26 cellular contexts compared by ENCODE assay signal in genomic region chr20:1496930-1497329, GRCh38. TPM values are rescaled to one million over a fixed set of nuclear protein-coding genes. Genes with fewer than 3 reads are reported as not detected.
DNase-seq lines count a peak whose midpoint lies in the region; ATAC-seq, FAIRE-seq and TF ChIP-seq lines count a peak whose summit lies in the region.
"Had no signal": no experiment of that assay in that cellular context is flagged by ENCODE, and none has a peak within 500 bp of the region (broad histone marks: within the 10 kb centered on the region; RNA-seq: fewer than 3 reads in every experiment).

No MANE protein-coding gene starts in this region.

- DNase-seq in SK-N-SH (no peak), A549 (ENCODE audit: low read depth in 1 of 2, low spot score in 1 of 2) (no peak), K562 (ENCODE audit: extremely low read depth in 1 of 4, low spot score in 3 of 4) (no peak), SKM-1 treated with dmso at 0.1 percent for 144 hours (lab: John Stamatoyannopoulos, UW; ENCODE audit: unreplicated experiment) (no peak), H4 (ENCODE audit: low spot score) (no peak)
- DNase-seq: ACHN; AML-193; BE2C; CD4-positive, alpha-beta T cell; CD8-positive, alpha-beta memory T cell; DMS 273 treated with DMSO at 0.1 percent for 48 hours; DMS79; EL; GDM1; GOT3; H7; HCEC 1CT; HFFc6 had no signal

- CTCF ChIA-PET in SK-N-SH (lab: Yijun Ruan, JAX) (interaction anchor here (0.6 kb wide), 1 partner anchor 53 kb away, joined by 3 read pairs; no protein-coding TSS in a partner anchor), A549 (lab: Yijun Ruan, JAX) (interaction anchor here (0.6 to 4.8 kb wide), 8 partner anchors 9 to 253 kb away, joined by 3 to 32 read pairs (median 4); partner anchors contain the start of gene NSFL1C), HEK293 (lab: Yijun Ruan, JAX) (interaction anchor here (0.5 to 0.6 kb wide), 2 partner anchors 17 to 30 kb away, joined by 3 read pairs; partner anchors contain the start of gene NSFL1C), K562 (lab: Yijun Ruan, JAX; ENCODE audit: low intra/inter-chr PET ratio) (interaction anchor here (0.6 kb wide), 1 partner anchor 172 kb away, joined by 4 read pairs; no protein-coding TSS in a partner anchor)

- no peaks in the 10 kb centered on the region for H3F3A ChIP-seq in SK-N-SH (replicated peaks; ENCODE audit: insufficient read depth)

- TF ChIP-seq RAD21 in SK-N-SH (IDR thresholded peaks at IDR 0.05; ENCODE audit: low read length): no peak
- TF ChIP-seq RAD21 in A549 (conservative IDR thresholded peaks at IDR 0.05 in 1 of 2, IDR thresholded peaks at IDR 0.05 in 1 of 2): no peak
- no peak for TF ChIP-seq RAD21 in K562 (CRISPR knock-in tag; conservative IDR thresholded peaks at IDR 0.05 in 1 of 2, IDR thresholded peaks at IDR 0.05 in 1 of 2)

- no peak overlapping the region for H3K4me3 ChIP-seq in SK-N-SH (ENCODE audit: low read depth in 2 of 2, low read length in 1 of 2)
- H3K4me3 ChIP-seq in A549: no peak overlapping the region
- no peak overlapping the region for H3K4me3 ChIP-seq in HEK293 (ENCODE audit: low read depth, low read length)
- no peak overlapping the region for H3K4me3 ChIP-seq in K562
- H3K4me3 ChIP-seq: BLaER1 treated with 17β-estradiol and CSF1 and Interleukin-3, amounts not matched to agents 10 nM and 100 nM had no signal

- H3K9me1 ChIP-seq in K562 (ENCODE audit: control insufficient read depth, insufficient read depth, low read length): no peaks in the 10 kb centered on the region

- TF ChIP-seq POLR2A in A549 (IDR thresholded peaks at IDR 0.05; ENCODE audit: low read length): no peak
- TF ChIP-seq POLR2A in K562 (conservative IDR thresholded peaks at IDR 0.05): no peak

- peaks cover 22% of the 10 kb centered on the region; the same call in 1 of the 2 replicates for H3K27me3 ChIP-seq in SK-N-SH (ENCODE audit: insufficient read depth)
- no peaks in the 10 kb centered on the region for H3K27me3 ChIP-seq in K562 (ENCODE audit: control insufficient read depth in 2 of 2, insufficient read depth in 2 of 2, low read length in 2 of 2)
- H3K27me3 ChIP-seq: BE2C had no signal

- no peak for TF ChIP-seq CTCF in SK-N-SH (IDR thresholded peaks at IDR 0.05)
- no peak for TF ChIP-seq CTCF in A549 (IDR thresholded peaks at IDR 0.05)
- TF ChIP-seq CTCF in HEK293 (tag by site-specific recombination; IDR thresholded peaks at IDR 0.05): no peak
- TF ChIP-seq CTCF in K562 (IDR thresholded peaks at IDR 0.05 in 2 of 3, conservative IDR thresholded peaks at IDR 0.05 in 1 of 3; ENCODE audit: insufficient read depth in 2 of 3, low read depth in 1 of 3, low read length in 3 of 3): no peak

- TF ChIP-seq EP300 in SK-N-SH (IDR thresholded peaks at IDR 0.05; ENCODE audit: borderline replicate concordance in 1 of 2, low read depth in 1 of 2, low read length in 1 of 2): no peak
- no peak for TF ChIP-seq EP300 in A549 (IDR thresholded peaks at IDR 0.05)
- no peak for TF ChIP-seq EP300 in K562 (IDR thresholded peaks at IDR 0.05; ENCODE audit: low read length)

- H3K36me3 ChIP-seq in SK-N-SH (replicated peaks in 1 of 2; ENCODE audit: control insufficient read depth in 1 of 2, insufficient read depth in 2 of 2, low read length in 1 of 2): no peaks in the 10 kb centered on the region
- no peaks in the 10 kb centered on the region for H3K36me3 ChIP-seq in HEK293 (ENCODE audit: control insufficient read depth in 2 of 2, insufficient read depth in 1 of 2, low read length in 2 of 2)
- H3K36me3 ChIP-seq in K562 (ENCODE audit: control insufficient read depth, insufficient read depth, low read length): no peaks in the 10 kb centered on the region
- H3K36me3 ChIP-seq: BE2C; BLaER1 treated with 17β-estradiol and CSF1 and Interleukin-3, amounts not matched to agents 10 nM and 100 nM had no signal

- H3K4me2 ChIP-seq in SK-N-SH: no peak overlapping the region
- no peak overlapping the region for H3K4me2 ChIP-seq in A549
- H3K4me2 ChIP-seq in K562 (ENCODE audit: insufficient read depth, low read length): no peak overlapping the region
- H3K4me2 ChIP-seq: BLaER1 treated with 17β-estradiol and CSF1 and Interleukin-3, amounts not matched to agents 10 nM and 100 nM had no signal

- H4K20me1 ChIP-seq in SK-N-SH (ENCODE audit: insufficient read depth) (no peaks in the 10 kb centered on the region), K562 (replicated peaks; ENCODE audit: control insufficient read depth, insufficient read depth, low read length) (no peaks in the 10 kb centered on the region)
- H4K20me1 ChIP-seq: BLaER1 treated with 17β-estradiol and CSF1 and Interleukin-3, amounts not matched to agents 10 nM and 100 nM had no signal

- H3K4me1 ChIP-seq in SK-N-SH (ENCODE audit: control insufficient read depth in 1 of 2, insufficient read depth in 2 of 2, low read depth in 1 of 2, low read length in 1 of 2) (no peaks in the 10 kb centered on the region; a peak in 1 of 4 replicates), A549 (no peaks in the 10 kb centered on the region), HEK293 (ENCODE audit: control insufficient read depth, insufficient read depth, low read length) (peaks cover 3% of the 10 kb centered on the region; the same call in 1 of the 2 replicates), K562 (replicated peaks in 1 of 2; ENCODE audit: control insufficient read depth in 2 of 2, insufficient read depth in 2 of 2, low read length in 2 of 2) (no peaks in the 10 kb centered on the region; a peak in 1 of 5 replicates)
- H3K4me1 ChIP-seq: BE2C had no signal

- H3K9me3 ChIP-seq in SK-N-SH (no peaks in the 10 kb centered on the region), A549 (no peaks in the 10 kb centered on the region), HEK293 (ENCODE audit: control insufficient read depth, insufficient read depth, low read depth, low read length) (no peaks in the 10 kb centered on the region), K562 (replicated peaks; ENCODE audit: control insufficient read depth, insufficient read depth, low read depth, low read length) (no peaks in the 10 kb centered on the region)
- H3K9me3 ChIP-seq: BE2C had no signal

- intact Hi-C loops in K562 (cut with micrococcal nuclease): no loop called here

- ATAC-seq in SK-N-SH treated with all-trans-retinoic acid at 6 μM for 48 hours (no peak), A549 (no peak), K562 (no peak)

- H3K27ac ChIP-seq in SK-N-SH (ENCODE audit: low read depth in 2 of 2, low read length in 1 of 2) (no peak overlapping the region), A549 (no peak overlapping the region), HEK293 (ENCODE audit: extremely low read depth, low read depth, low read length) (no peak overlapping the region), K562 (ENCODE audit: extremely low read depth, low read depth, low read length) (no peak overlapping the region)
- H3K27ac ChIP-seq: 22Rv1; BLaER1 treated with 17β-estradiol and CSF1 and Interleukin-3, amounts not matched to agents 10 nM and 100 nM had no signal

- in situ Hi-C loops in K562 (cut with MboI): no loop called here

- H3K79me2 ChIP-seq in SK-N-SH (ENCODE audit: insufficient read depth) (no peaks in the 10 kb centered on the region), K562 (ENCODE audit: control insufficient read depth, insufficient read depth, low read length) (no peaks in the 10 kb centered on the region)

- H3K9ac ChIP-seq in SK-N-SH: no peak overlapping the region
- H3K9ac ChIP-seq in K562 (ENCODE audit: insufficient read depth in 1 of 2, low read depth in 2 of 2, low read length in 2 of 2): no peak overlapping the region
- H3K9ac ChIP-seq: BLaER1 treated with 17β-estradiol and CSF1 and Interleukin-3, amounts not matched to agents 10 nM and 100 nM had no signal

- FAIRE-seq in A549 (lab: Jason Lieb, UNC) (no peak), K562 (lab: Jason Lieb, UNC) (no peak)
- FAIRE-seq: A204.1, D721Med, GM12891, GM18507 had no signal

- WGBS in SK-N-SH (ENCODE audit: low lambda C conversion rate): 29% methylated on average over 3 of the region's 3 CpGs
- 78% methylated on average over 3 of the region's 3 CpGs for WGBS in A549 (ENCODE audit: missing lambda C conversion rate)
- WGBS in K562 (ENCODE audit: insufficient coverage, low coverage, missing lambda C conversion rate): 15% methylated on average over 3 of the region's 3 CpGs

- POLR2A ChIA-PET in SK-N-SH (lab: Yijun Ruan, JAX) (no interaction called here), A549 (lab: Yijun Ruan, JAX) (no interaction called here), HEK293 (lab: Yijun Ruan, JAX) (interaction anchor here (0.7 kb wide), 2 partner anchors 1215 to 1651 kb away, joined by 4 to 12 read pairs; no protein-coding TSS in a partner anchor), K562 (lab: Yijun Ruan, JAX) (no interaction called here)

- no peaks in the 10 kb centered on the region for H3K9me2 ChIP-seq in SK-N-SH

- H2AFZ ChIP-seq in SK-N-SH (ENCODE audit: low read depth) (no peak overlapping the region), K562 (ENCODE audit: low read depth, low read length) (no peak overlapping the region)

- BruUV-seq in K562 (replicated peaks; lab: Mats Ljungman, UMichigan): no TSS peak

RNA-seq across cellular contexts. Expression of gene SIRPB2, which starts 5.7 kb away (rescaled TPM):
- polyA plus RNA-seq in SK-N-SH (2012; rRNA removed): not detected in 2 replicates
- polyA plus RNA-seq in SK-N-SH (2012; cell fraction: cytosol; rRNA removed): not detected in 2 replicates
- not detected in 2 replicates for polyA plus RNA-seq in SK-N-SH (2012; cell fraction: nucleus; rRNA removed)
- polyA plus RNA-seq in A549 (2011; rRNA removed): not detected in 2 replicates
- polyA plus RNA-seq in A549 (2012; cell fraction: cytosol; rRNA removed): not detected in 2 replicates
- polyA plus RNA-seq in A549 (2012; cell fraction: nucleus; rRNA removed): not detected in 2 replicates
- polyA plus RNA-seq in A549 (2017; fragmentation: RNase III; extraction: RNeasy Plus Mini Kit Qiagen cat#74134 plus additional on column Dnase treatment): not detected in 3 replicates
- not detected in 2 replicates for polyA minus RNA-seq in A549 (2011; rRNA and poly(A)+ RNA removed)
- total RNA-seq in K562 (2011; cell fraction: chromatin; rRNA removed; ENCODE audit: low replicate concordance): not detected in 2 replicates
- total RNA-seq in K562 (2011; cell fraction: nucleolus; rRNA removed): not detected in 2 replicates
- not detected in 2 replicates for total RNA-seq in K562 (2011; cell fraction: nucleoplasm; rRNA removed)
- not detected in 2 replicates for total RNA-seq in K562 (2014; rRNA removed)
- total RNA-seq in K562 (2014; rRNA removed; fragmentation: Illumina TruSeq; extraction: Trizol): not detected in 2 replicates
- 0.07 TPM in 1 of 2 replicates, not detected in the other for total RNA-seq in K562 (2015; rRNA removed; fragmentation: Illumina TruSeq; extraction: Trizol)
- not detected in 2 replicates for total RNA-seq in K562 (2021)
- not detected in 2 replicates for polyA plus RNA-seq in K562 (2011; rRNA removed)
- polyA plus RNA-seq in K562 (2011; cell fraction: cytosol; rRNA removed): 0.01 TPM in 1 of 2 replicates, not detected in the other
- polyA plus RNA-seq in K562 (2011; cell fraction: nucleus; rRNA removed): not detected in 2 replicates
- polyA plus RNA-seq in K562 (2012): 0.05 and 0.17 TPM in 2 replicates
- not detected in 2 replicates for polyA plus RNA-seq in K562 (2014; fragmentation: Illumina TruSeq; extraction: Trizol)
- polyA plus RNA-seq in K562 (2014; fragmentation: Nextera tagmentation; extraction: Ambion mirVana): under 1 TPM in 1 of 2 experiments, not detected in 1; 0.07 TPM
- not detected in 2 replicates for polyA plus RNA-seq in K562 (2014; rRNA removed)
- polyA minus RNA-seq in K562 (2011; rRNA and poly(A)+ RNA removed): not detected in 2 replicates
- not detected in 2 replicates for polyA minus RNA-seq in K562 (2011; cell fraction: cytosol; rRNA and poly(A)+ RNA removed)
- not detected in 2 replicates for polyA minus RNA-seq in K562 (2011; cell fraction: nucleus; rRNA and poly(A)+ RNA removed)
- total RNA-seq in H4 (2014; rRNA removed; shearing (Covaris generic)): not detected in 2 replicates
- total RNA-seq: CD8-positive, alpha-beta memory T cell; H7; HFFc6 had no signal
- polyA plus RNA-seq: CD8-positive, alpha-beta memory T cell had no signal

RNA-seq across cellular contexts. Expression of gene NSFL1C, which starts 30.3 kb away (rescaled TPM):
- 30.6 and 45.9 TPM in 2 replicates for polyA plus RNA-seq in SK-N-SH (2012; rRNA removed)
- 47.4 and 48.2 TPM in 2 replicates for polyA plus RNA-seq in SK-N-SH (2012; cell fraction: cytosol; rRNA removed)
- 54.6 and 60.7 TPM in 2 replicates for polyA plus RNA-seq in SK-N-SH (2012; cell fraction: nucleus; rRNA removed)
- 53.2 and 56.6 TPM in 2 replicates for polyA plus RNA-seq in A549 (2011; rRNA removed)
- polyA plus RNA-seq in A549 (2012; cell fraction: cytosol; rRNA removed): 44.0 and 54.8 TPM in 2 replicates
- 46.1 and 64.4 TPM in 2 replicates for polyA plus RNA-seq in A549 (2012; cell fraction: nucleus; rRNA removed)
- 117 to 136 TPM (median 125 TPM) in 3 replicates for polyA plus RNA-seq in A549 (2017; fragmentation: RNase III; extraction: RNeasy Plus Mini Kit Qiagen cat#74134 plus additional on column Dnase treatment)
- 32.6 and 45.7 TPM in 2 replicates for polyA minus RNA-seq in A549 (2011; rRNA and poly(A)+ RNA removed)
- 50.9 and 82.3 TPM in 2 replicates for total RNA-seq in K562 (2011; cell fraction: chromatin; rRNA removed; ENCODE audit: low replicate concordance)
- total RNA-seq in K562 (2011; cell fraction: nucleolus; rRNA removed): 32.7 and 35.1 TPM in 2 replicates
- 58.5 and 68.4 TPM in 2 replicates for total RNA-seq in K562 (2011; cell fraction: nucleoplasm; rRNA removed)
- total RNA-seq in K562 (2014; rRNA removed): 69.8 and 82.5 TPM in 2 replicates
- total RNA-seq in K562 (2014; rRNA removed; fragmentation: Illumina TruSeq; extraction: Trizol): 27.2 and 29.9 TPM in 2 replicates
- total RNA-seq in K562 (2015; rRNA removed; fragmentation: Illumina TruSeq; extraction: Trizol): 35.4 and 36.3 TPM in 2 replicates
- total RNA-seq in K562 (2021): 97.3 and 99.1 TPM in 2 replicates
- 20.8 and 26.5 TPM in 2 replicates for polyA plus RNA-seq in K562 (2011; rRNA removed)
- polyA plus RNA-seq in K562 (2011; cell fraction: cytosol; rRNA removed): 15.1 and 25.0 TPM in 2 replicates
- 91.8 and 160 TPM in 2 replicates for polyA plus RNA-seq in K562 (2011; cell fraction: nucleus; rRNA removed)
- polyA plus RNA-seq in K562 (2012): 78.4 and 79.6 TPM in 2 replicates
- 104 and 119 TPM in 2 replicates for polyA plus RNA-seq in K562 (2014; fragmentation: Illumina TruSeq; extraction: Trizol)
- 10 to 100 TPM; 39.3 to 47.0 TPM for polyA plus RNA-seq in K562 (2014; fragmentation: Nextera tagmentation; extraction: Ambion mirVana)
- polyA plus RNA-seq in K562 (2014; rRNA removed): 53.8 and 71.3 TPM in 2 replicates
- polyA minus RNA-seq in K562 (2011; rRNA and poly(A)+ RNA removed): 26.7 and 47.1 TPM in 2 replicates
- polyA minus RNA-seq in K562 (2011; cell fraction: cytosol; rRNA and poly(A)+ RNA removed): 11.0 and 17.7 TPM in 2 replicates
- polyA minus RNA-seq in K562 (2011; cell fraction: nucleus; rRNA and poly(A)+ RNA removed): 47.0 and 118 TPM in 2 replicates
- 31.9 and 38.2 TPM in 2 replicates for total RNA-seq in H4 (2014; rRNA removed; shearing (Covaris generic))
